Comparison of ENCODE assay signal across 25 cellular contexts in genomic region chr3:10432931-10433330, GRCh38.
"Had no signal": no experiment of that assay in that cellular context is flagged by ENCODE, and none has a peak within 500 bp of the region (broad histone marks: within the 10 kb centered on the region; RNA-seq: fewer than 3 reads in every experiment).

No MANE protein-coding gene starts in this region.

- H3K27ac ChIP-seq: brain microvascular endothelial cell, colonic mucosa, gastroesophageal sphincter, upper lobe of left lung had no signal

- H3K36me3 Mint-ChIP-seq: activated CD8-positive, alpha-beta memory T cell treated with anti-CD3 and anti-CD28 coated beads, Interleukin-2, amount 10 ng/mL, durations not matched to agents 7 days and 5 days; activated naive CD4-positive, alpha-beta T cell treated with anti-CD3 and anti-CD28 coated beads, Interleukin-2, amount 50 U/mL, for 24 hours; natural killer cell treated with Interleukin-12 subunit alpha and Interleukin-12 subunit beta and Interleukin-15 and Interleukin-18, amount 100 ng/mL, for 72 hours had no signal

- H3K9me3 ChIP-seq: colonic mucosa, gastroesophageal sphincter, upper lobe of left lung had no signal

- H3K9me3 Mint-ChIP-seq: activated CD4-positive, alpha-beta T cell treated with anti-CD3 and anti-CD28 coated beads, Interleukin-2, amount 10 ng/mL, durations not matched to agents 24 days and 14 days; activated CD8-positive, alpha-beta T cell treated with anti-CD3 and anti-CD28 coated beads for 36 hours; activated naive CD4-positive, alpha-beta T cell treated with anti-CD3 and anti-CD28 coated beads, Interleukin-2, amount 50 U/mL, for 24 hours; effector memory CD8-positive, alpha-beta T cell; natural killer cell treated with Interleukin-12 subunit alpha and Interleukin-12 subunit beta and Interleukin-15 and Interleukin-18, amount 100 ng/mL, for 72 hours had no signal

- H3K36me3 ChIP-seq: brain microvascular endothelial cell, colonic mucosa, gastroesophageal sphincter, upper lobe of left lung had no signal

- H3K27me3 Mint-ChIP-seq: activated CD4-positive, alpha-beta T cell treated with anti-CD3 and anti-CD28 coated beads, Interleukin-2, amount 10 ng/mL, durations not matched to agents 24 days and 14 days; activated CD8-positive, alpha-beta T cell treated with anti-CD3 and anti-CD28 coated beads for 36 hours; activated naive CD4-positive, alpha-beta T cell treated with anti-CD3 and anti-CD28 coated beads, Interleukin-2, amount 50 U/mL, for 24 hours; effector memory CD8-positive, alpha-beta T cell had no signal

- H3K4me2 ChIP-seq: smooth muscle cell had no signal

- H3K27me3 ChIP-seq: brain microvascular endothelial cell, colonic mucosa, dorsolateral prefrontal cortex, upper lobe of left lung had no signal

- H3K4me3 Mint-ChIP-seq: activated CD4-positive, alpha-beta T cell treated with anti-CD3 and anti-CD28 coated beads, Interleukin-2, amount 10 ng/mL, durations not matched to agents 24 days and 14 days; activated CD8-positive, alpha-beta memory T cell treated with anti-CD3 and anti-CD28 coated beads, Interleukin-2, amount 10 ng/mL, durations not matched to agents 7 days and 5 days; activated CD8-positive, alpha-beta T cell treated with anti-CD3 and anti-CD28 coated beads for 36 hours; activated naive CD4-positive, alpha-beta T cell treated with anti-CD3 and anti-CD28 coated beads, Interleukin-2, amount 50 U/mL, for 24 hours; effector memory CD8-positive, alpha-beta T cell; natural killer cell treated with Interleukin-12 subunit alpha and Interleukin-12 subunit beta and Interleukin-15 and Interleukin-18, amount 100 ng/mL, for 72 hours had no signal

- H3K27ac Mint-ChIP-seq: activated CD4-positive, alpha-beta T cell treated with anti-CD3 and anti-CD28 coated beads, Interleukin-2, amount 10 ng/mL, durations not matched to agents 24 days and 14 days; activated CD8-positive, alpha-beta memory T cell treated with anti-CD3 and anti-CD28 coated beads, Interleukin-2, amount 10 ng/mL, durations not matched to agents 7 days and 5 days; activated CD8-positive, alpha-beta T cell treated with anti-CD3 and anti-CD28 coated beads for 36 hours; activated naive CD4-positive, alpha-beta T cell treated with anti-CD3 and anti-CD28 coated beads, Interleukin-2, amount 50 U/mL, for 24 hours; natural killer cell treated with Interleukin-12 subunit alpha and Interleukin-12 subunit beta and Interleukin-15 and Interleukin-18, amount 100 ng/mL, for 72 hours had no signal

- DNase-seq: activated CD4-positive, alpha-beta T cell treated with anti-CD3 and anti-CD28 coated beads, Interleukin-2, amount 10 ng/mL, durations not matched to agents 24 days and 14 days; activated CD8-positive, alpha-beta memory T cell treated with anti-CD3 and anti-CD28 coated beads, Interleukin-2, amount 10 ng/mL, durations not matched to agents 7 days and 5 days; activated CD8-positive, alpha-beta T cell treated with anti-CD3 and anti-CD28 coated beads for 36 hours; activated gamma-delta T cell; activated T-cell treated with anti-CD3 and anti-CD28 coated beads for 4 hours; anterior cingulate cortex; brain microvascular endothelial cell; central memory CD4-positive, alpha-beta T cell; colonic mucosa; dorsolateral prefrontal cortex; effector memory CD8-positive, alpha-beta T cell; head of caudate nucleus; left ventricle myocardium superior; nucleus accumbens; stimulated activated CD4-positive, alpha-beta T cell treated with anti-CD3 and anti-CD28 coated beads, Interleukin-2, amount 100 ng/mL, for 48 hours; stimulated activated CD8-positive, alpha-beta memory T cell treated with anti-CD3 and anti-CD28 coated beads, Interleukin-4, amount 100 ng/mL, for 48 hours; stimulated activated naive CD4-positive, alpha-beta T cell; upper lobe of left lung had no signal

- ATAC-seq: activated CD4-positive, CD25-positive, alpha-beta regulatory T cell treated with anti-CD3 and anti-CD28 coated beads, Interleukin-2, amount 50 U/mL, for 24 hours; activated CD8-positive, alpha-beta memory T cell treated with anti-CD3 and anti-CD28 coated beads, Interleukin-2, amount 10 ng/mL, durations not matched to agents 7 days and 5 days; activated CD8-positive, alpha-beta T cell treated with anti-CD3 and anti-CD28 coated beads for 36 hours; effector memory CD8-positive, alpha-beta T cell; esophagus mucosa; gastroesophageal sphincter; left ventricle myocardium superior; natural killer cell treated with Interleukin-12 subunit alpha and Interleukin-12 subunit beta and Interleukin-15 and Interleukin-18, amount 100 ng/mL, for 72 hours; sciatic nerve had no signal

- H3K4me1 ChIP-seq: colonic mucosa, gastroesophageal sphincter, upper lobe of left lung had no signal

- H3K4me3 ChIP-seq: colonic mucosa, dorsolateral prefrontal cortex, gastroesophageal sphincter, smooth muscle cell, upper lobe of left lung had no signal
